In the genomic region with DNA sequence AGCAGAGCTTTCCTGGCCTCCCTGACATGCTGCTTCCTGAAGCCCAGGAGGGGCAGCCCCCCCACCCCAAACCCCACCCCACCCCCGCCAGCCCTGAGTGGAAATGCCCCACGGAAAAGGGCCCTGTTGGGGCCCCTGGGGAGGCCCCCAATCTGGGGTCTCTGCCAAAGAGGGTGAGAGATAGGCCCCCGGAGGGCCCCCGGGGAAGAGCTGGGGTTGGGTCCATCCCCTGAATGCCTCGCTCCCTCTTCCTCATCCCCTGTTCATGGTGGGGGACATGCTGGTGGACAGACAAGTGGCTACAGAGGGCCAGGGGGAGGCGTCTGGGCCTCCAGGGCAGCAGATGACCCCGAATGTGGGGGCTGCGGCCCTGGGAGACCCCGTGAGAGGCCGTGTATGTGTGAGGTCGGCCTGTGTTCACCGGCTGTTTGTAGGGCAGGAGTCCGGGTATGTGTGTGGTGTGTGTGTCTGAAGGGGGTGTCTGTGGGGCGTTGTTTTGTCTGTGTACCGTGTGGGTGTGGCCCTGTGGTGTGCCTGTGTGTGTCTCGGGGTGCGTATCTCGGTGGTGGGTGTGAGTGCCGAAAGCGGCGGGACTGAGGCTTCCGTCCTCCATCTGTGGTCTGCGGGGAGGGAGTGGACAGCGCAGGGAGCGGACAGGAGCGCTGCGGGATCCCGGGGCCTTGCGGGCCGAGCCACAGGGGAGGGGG, we compare ENCODE assay signal across 8 cellular contexts. TPM values are rescaled to one million over a fixed set of nuclear protein-coding genes. Genes with fewer than 3 reads are reported as not detected.
A peak's percentile ranks its signal among the peaks of the same experiment; 100 is the strongest.
DNase-seq lines count a peak whose midpoint lies in the region; ATAC-seq, FAIRE-seq and TF ChIP-seq lines count a peak whose summit lies in the region.

No MANE protein-coding gene starts in this region.

- 22% methylated on average over 8 of the region's 30 CpGs; no CpG with 5 or more reads in 1 of the 2 experiments for WGBS in IMR-90 (ENCODE audit: extremely low coverage in 2 of 2, insufficient read length in 1 of 2), 2 experiments
- WGBS in pancreas, 2 donors: 26 to 30% methylated on average over 20 to 24 of the region's 30 CpGs

- H2BK20ac ChIP-seq in IMR-90 (ENCODE audit: low read depth, low read length): peak overlapping the region; percentile 77

- dilution Hi-C loops in IMR-90 (cut with HindIII; ENCODE audit: low sequenced_read_pairs, unreplicated experiment): no loop called here

- ATAC-seq in IMR-90 (ENCODE audit: low read depth) (peak; percentile 3; the same call in 1 of the 2 replicates), pancreas (peak in 3 of 4 donors; percentile 1 to 9 (median 4)), GM21576 (IDR thresholded peaks at IDR 0.05; ENCODE audit: unreplicated experiment) (no peak), HG02763 (IDR thresholded peaks at IDR 0.05; ENCODE audit: unreplicated experiment) (no peak)

- peak overlapping the region; percentile 97 for H4K91ac ChIP-seq in IMR-90 (ENCODE audit: insufficient read depth, low read depth, low read length)

- no peak for FAIRE-seq in pancreas (lab: Jason Lieb, UNC)

- POLR2A ChIA-PET in IMR-90 (lab: Charles Lee; ENCODE audit: unreplicated experiment): interaction anchor here (0.6 kb wide), 1 partner anchor 467 kb away, joined by 3 read pairs; no protein-coding TSS in a partner anchor

- H2AK5ac ChIP-seq in IMR-90 (ENCODE audit: low read depth, low read length): peak overlapping the region; percentile 100

- H3K79me1 ChIP-seq in IMR-90 (ENCODE audit: low read depth in 1 of 2, low read length in 2 of 2): peaks cover 0 to 9% of the 10 kb centered on the region in 2 experiments; a peak in 2 of 4 replicates

- peak overlapping the region; percentile 89 for H3K23ac ChIP-seq in IMR-90 (ENCODE audit: low read depth, low read length)

- H3K9me3 ChIP-seq in IMR-90 (ENCODE audit: control insufficient read depth, insufficient read depth, low read length) (no peaks in the 10 kb centered on the region), pancreas (no peaks in the 10 kb centered on the region)

- H2AFZ ChIP-seq in IMR-90 (replicated peaks; ENCODE audit: low read length, poor library complexity): peak overlapping the region; percentile 94

- no peaks in the 10 kb centered on the region for H4K20me1 ChIP-seq in IMR-90 (ENCODE audit: insufficient read depth, low read length)

- H3K36me3 ChIP-seq in IMR-90 (ENCODE audit: control insufficient read depth, insufficient read depth, low read length) (no peaks in the 10 kb centered on the region), pancreas (no peaks in the 10 kb centered on the region)

- H3K9me1 ChIP-seq in IMR-90 (ENCODE audit: insufficient read depth, low read length): no peaks in the 10 kb centered on the region

- peak overlapping the region; percentile 99 for H3K4ac ChIP-seq in IMR-90 (ENCODE audit: low read depth, low read length)

- peak overlapping the region; percentile 67 for H2BK5ac ChIP-seq in IMR-90 (ENCODE audit: low read depth, low read length, poor library complexity, severe bottlenecking)

- peak overlapping the region; percentile 97 for H2BK120ac ChIP-seq in IMR-90 (ENCODE audit: low read depth, low read length)

- peak overlapping the region; percentile 96 to 100 for H4K8ac ChIP-seq in IMR-90 (ENCODE audit: low read depth in 2 of 2, low read length in 2 of 2)

- in situ Hi-C loops in IMR-90 (cut with MboI; ENCODE audit: low sequenced_read_pairs): loop anchor here (10.0 kb wide), 1 partner anchor 275 kb away; no protein-coding TSS in a partner anchor

- TF ChIP-seq POLR2A in IMR-90 (IDR thresholded peaks at IDR 0.05; ENCODE audit: low read depth, low read length): no peak

- H3K4me3 ChIP-seq in IMR-90 (ENCODE audit: insufficient read depth, low read depth, low read length) (no peak overlapping the region), pancreas (peak overlapping the region in 2 of 4 donors; percentile 51 to 71)

- no TSS peak for BruUV-seq in IMR-90 (replicated peaks; lab: Mats Ljungman, UMichigan)

- H4K5ac ChIP-seq in IMR-90 (ENCODE audit: low read depth, low read length): peak overlapping the region; percentile 62

- DNase-seq in A172 (ENCODE audit: low spot score) (peak; percentile 27), IMR-90 (no peak), fibroblast of gingiva (ENCODE audit: low read depth) (peak; percentile 29), pancreas (peak in 4 of 6 donors; percentile 42 to 76 (median 52)), NCI-H1105 treated with DMSO at 0.1 percent for 48 hours (lab: John Stamatoyannopoulos, UW) (no peak)
- peak; percentile 53 to 62 for DNase-seq in activated T-cell treated with anti-CD3 and anti-CD28 coated beads, Interleukin-2, amount 50 U/mL, for 48 hours

- peak overlapping the region; percentile 71 for H3K9ac ChIP-seq in IMR-90 (ENCODE audit: low read depth, low read length)

- peak overlapping the region; percentile 58 for H3K4me2 ChIP-seq in IMR-90 (ENCODE audit: low read depth, low read length)

- H3K14ac ChIP-seq in IMR-90 (replicated peaks; ENCODE audit: low read depth, low read length): peak overlapping the region; percentile 96

- H3K4me1 ChIP-seq in IMR-90 (ENCODE audit: control insufficient read depth, insufficient read depth, low read length) (peaks cover 16% of the 10 kb centered on the region), pancreas (peaks cover 4 to 8% (median 4%) of the 10 kb centered on the region in 3 donors)

- intact Hi-C loops in IMR-90 (cut with micrococcal nuclease) (loop anchor here (1.0 to 5.0 kb wide), 4 partner anchors 121 to 603 kb away; no protein-coding TSS in a partner anchor), pancreas (cut with DNase I) (loop anchor here (5.0 to 10.0 kb wide), 4 partner anchors 115 to 475 kb away; a partner anchor contains a TSS)

- H3K27ac ChIP-seq in IMR-90 (ENCODE audit: insufficient read depth, low read length) (peak overlapping the region; percentile 65), pancreas (peak overlapping the region in 2 of 4 donors; percentile 81 to 85)

- no peak for TF ChIP-seq CTCF in IMR-90 (conservative IDR thresholded peaks at IDR 0.05; ENCODE audit: low read depth, low read length)
- TF ChIP-seq CTCF in pancreas (IDR thresholded peaks at IDR 0.05): no peak

- H2BK15ac ChIP-seq in IMR-90 (ENCODE audit: low read depth, low read length): peak overlapping the region; percentile 99; the same call in 2 of the 3 replicates

- H3K56ac ChIP-seq in IMR-90 (ENCODE audit: extremely low read depth, insufficient read depth, low read length): peak overlapping the region; percentile 48

- TF ChIP-seq RAD21 in IMR-90 (IDR thresholded peaks at IDR 0.05; ENCODE audit: low read length): no peak; the same call in 1 of the 2 replicates

- CTCF ChIA-PET in IMR-90 (lab: Yijun Ruan, JAX): no interaction called here

- H2AK9ac ChIP-seq in IMR-90 (replicated peaks; ENCODE audit: low read depth, low read length, poor library complexity): peak overlapping the region; percentile 99

- H3K18ac ChIP-seq in IMR-90 (ENCODE audit: low read depth, low read length): peak overlapping the region; percentile 73

- H3K27me3 ChIP-seq in IMR-90 (ENCODE audit: control insufficient read depth, insufficient read depth, low read length) (no peaks in the 10 kb centered on the region), pancreas (no peaks in the 10 kb centered on the region)

TF ChIP-seq in IMR-90, 13 proteins besides CTCF, POLR2A, EP300 and RAD21:
- TF ChIP-seq FOS (IDR thresholded peaks at IDR 0.05; ENCODE audit: low read depth, low read length): no peak
- TF ChIP-seq SMC3 (IDR thresholded peaks at IDR 0.05; ENCODE audit: low read depth, low read length): no peak
- 0 out of 2 replicates have a peak, but pooled peaks have one; percentile 13 for TF ChIP-seq MAZ (IDR thresholded peaks at IDR 0.05; ENCODE audit: borderline replicate concordance, low read depth, low read length)

RNA-seq across cellular contexts. Expression of a gene that starts 11.3 kb away (rescaled TPM):
- not detected in 2 replicates for total RNA-seq in A172 (2014; rRNA removed; shearing (Covaris generic))
- total RNA-seq in IMR-90 (2012; rRNA removed) (not detected in 2 replicates), pancreas (not detected)
- polyA plus RNA-seq in IMR-90 (2012; rRNA removed) (0.09 and 0.20 TPM in 2 replicates), pancreas (not detected)
- polyA plus RNA-seq in IMR-90 (2012; cell fraction: cytosol; rRNA removed): 0.06 and 0.19 TPM in 2 replicates
- polyA plus RNA-seq in IMR-90 (2012; cell fraction: nucleus; rRNA removed; ENCODE audit: low replicate concordance): 0.42 and 0.54 TPM in 2 replicates

RNA-seq across cellular contexts. Expression of a gene that starts 16.3 kb away (rescaled TPM):
- total RNA-seq in A172 (2014; rRNA removed; shearing (Covaris generic)): 26.9 and 43.8 TPM in 2 replicates
- total RNA-seq in IMR-90 (2012; rRNA removed) (67.8 and 68.1 TPM in 2 replicates), pancreas (10 to 100 TPM; 11.3 to 19.4 (median 15.4) TPM)
- polyA plus RNA-seq in IMR-90 (2012; rRNA removed) (88.1 and 108 TPM in 2 replicates), pancreas (10 to 100 TPM; 19.5 to 29.0 TPM)
- 57.5 and 92.6 TPM in 2 replicates for polyA plus RNA-seq in IMR-90 (2012; cell fraction: cytosol; rRNA removed)
- 56.2 and 66.4 TPM in 2 replicates for polyA plus RNA-seq in IMR-90 (2012; cell fraction: nucleus; rRNA removed; ENCODE audit: low replicate concordance)

RNA-seq across cellular contexts. Expression of a gene that starts 32.3 kb away (rescaled TPM):
- total RNA-seq in A172 (2014; rRNA removed; shearing (Covaris generic)): 13.9 and 14.4 TPM in 2 replicates
- total RNA-seq in IMR-90 (2012; rRNA removed) (9.4 and 9.7 TPM in 2 replicates), pancreas (10 to 100 TPM in 1 of 6 donors, 1 to 10 TPM in 5; 6.3 to 13.1 (median 8.3) TPM)
- polyA plus RNA-seq in IMR-90 (2012; rRNA removed) (28.9 and 31.4 TPM in 2 replicates), pancreas (10 to 100 TPM; 21.2 to 23.7 TPM)
- polyA plus RNA-seq in IMR-90 (2012; cell fraction: cytosol; rRNA removed): 22.2 and 27.8 TPM in 2 replicates
- 42.0 and 79.1 TPM in 2 replicates for polyA plus RNA-seq in IMR-90 (2012; cell fraction: nucleus; rRNA removed; ENCODE audit: low replicate concordance)

RNA-seq across cellular contexts. Expression of a gene that starts 55.8 kb away (rescaled TPM):
- total RNA-seq in A172 (2014; rRNA removed; shearing (Covaris generic)): not detected in 2 replicates
- total RNA-seq in IMR-90 (2012; rRNA removed): 12.7 and 13.1 TPM in 2 replicates
- 35.5 and 45.9 TPM in 2 replicates for polyA plus RNA-seq in IMR-90 (2012; rRNA removed)
- polyA plus RNA-seq in IMR-90 (2012; cell fraction: cytosol; rRNA removed): 19.5 and 46.6 TPM in 2 replicates
- polyA plus RNA-seq in IMR-90 (2012; cell fraction: nucleus; rRNA removed; ENCODE audit: low replicate concordance): 10.2 and 29.0 TPM in 2 replicates
- 1 to 10 TPM in 1 of 6 donors, under 1 TPM in 4, not detected in 1; 0.16 to 2.0 (median 0.38) TPM for total RNA-seq in pancreas
- 1 to 10 TPM; 1.2 to 1.9 TPM for polyA plus RNA-seq in pancreas

Comparison
In these comparisons a context has a peak if more than half of its experiments do, and no peak if none do; other contexts are left out.
1. DNase-seq: peak in A172 (single experiment), activated T-cell treated with anti-CD3 and anti-CD28 coated beads, Interleukin-2, amount 50 U/mL, for 48 hours (2 of 2), fibroblast of gingiva (single experiment) and pancreas (4 of 6); none in IMR-90 (single experiment) and NCI-H1105 treated with DMSO at 0.1 percent for 48 hours (single experiment).
2. ATAC-seq: peak in IMR-90 (single experiment) and pancreas (3 of 4); none in GM21576 (single experiment) and HG02763 (single experiment).